In the genomic region with DNA sequence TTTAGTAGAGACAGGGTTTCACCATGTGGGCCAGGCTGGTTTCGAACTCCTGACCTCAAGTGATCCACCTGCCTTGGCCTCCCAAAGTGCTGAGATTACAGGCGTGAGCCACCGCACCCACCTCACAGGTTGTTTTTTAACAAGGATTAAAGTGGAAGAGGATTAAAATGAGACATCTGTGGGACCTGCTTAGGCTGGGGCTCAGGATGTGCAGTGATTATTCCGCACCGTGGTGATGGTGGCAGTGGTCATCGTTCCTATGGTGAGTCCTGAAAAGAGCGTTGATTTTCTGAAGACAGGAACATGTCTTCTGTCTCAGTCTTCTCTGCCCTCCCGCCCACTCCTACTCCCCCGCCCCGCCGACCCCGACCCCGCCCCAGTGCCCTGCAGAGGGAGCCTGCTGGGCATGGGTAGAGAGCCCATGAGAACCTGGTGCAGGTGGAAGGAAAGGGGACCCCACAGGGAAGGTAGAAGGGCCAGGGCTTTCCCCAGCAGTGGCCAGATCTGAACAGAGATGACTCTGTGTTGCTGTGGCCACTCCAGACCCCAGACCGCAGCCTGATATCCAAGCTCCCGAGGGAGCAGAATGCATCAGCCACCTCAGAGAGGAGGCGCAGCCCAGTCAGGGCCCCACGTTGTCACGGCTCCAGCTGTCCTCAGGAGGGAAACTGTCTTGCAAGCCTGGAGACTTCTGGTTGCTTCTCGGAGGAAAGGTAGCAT, we compare ENCODE assay signal across 16 cellular contexts. TPM values are rescaled to one million over a fixed set of nuclear protein-coding genes. Genes with fewer than 3 reads are reported as not detected.
A peak's percentile ranks its signal among the peaks of the same experiment; 100 is the strongest.
DNase-seq lines count a peak whose midpoint lies in the region; ATAC-seq and TF ChIP-seq lines count a peak whose summit lies in the region.
"Had no signal": no experiment of that assay in that cellular context is flagged by ENCODE, and none has a peak within 500 bp of the region (broad histone marks: within the 10 kb centered on the region; RNA-seq: fewer than 3 reads in every experiment).

No MANE protein-coding gene starts in this region.

- no peaks in the 10 kb centered on the region for H3K9me3 ChIP-seq in SJSA1 (replicated peaks)
- no peaks in the 10 kb centered on the region for H3K9me3 ChIP-seq in stomach
- H3K9me3 ChIP-seq: body of pancreas, upper lobe of left lung had no signal

- intact Hi-C loops in stomach (cut with DNase I; ENCODE audit: low total_unique reads), result no loop called here

- TF ChIP-seq EP300 in stomach (IDR thresholded peaks at IDR 0.05), result no peak

- H3K4me3 Mint-ChIP-seq in endothelial cell (ENCODE audit: unreplicated experiment), result no peak overlapping the region

- H3K27ac ChIP-seq in SJSA1, result peak overlapping the region; percentile 63
- peak overlapping the region in 3 of 5 donors; percentile 73 to 81 (median 77) for H3K27ac ChIP-seq in stomach
- H3K27ac ChIP-seq: body of pancreas, foreskin keratinocyte had no signal

- H3K4me1 ChIP-seq in SJSA1 (replicated peaks) (peaks cover 72% of the 10 kb centered on the region), stomach (peaks cover 31 to 66% (median 48%) of the 10 kb centered on the region in 4 donors)
- H3K4me1 ChIP-seq: foreskin keratinocyte had no signal

- no peak for DNase-seq in activated naive CD4-positive, alpha-beta T cell treated with anti-CD3 and anti-CD28 coated beads, Interleukin-2, amount 50 U/mL, for 72 hours (ENCODE audit: low spot score in 2 of 2)
- DNase-seq in activated naive CD4-positive, alpha-beta T cell (lab: John Stamatoyannopoulos, UW), result no peak
- no peak for DNase-seq in SJSA1 (ENCODE audit: low read depth in 1 of 2, low spot score in 2 of 2)
- no peak for DNase-seq in endothelial cell (ENCODE audit: low spot score)
- DNase-seq in stomach, result no peak
- no peak for DNase-seq in effector CD8-positive, alpha-beta T cell (lab: John Stamatoyannopoulos, UW)
- DNase-seq in pons (ENCODE audit: low spot score), result no peak
- DNase-seq: body of pancreas; DMS79; effector CD4-positive, alpha-beta T cell; foreskin keratinocyte; midbrain; NCI-H146; NCI-H526 treated with DMSO at 0.1 percent for 48 hours; upper lobe of left lung had no signal

- TF ChIP-seq CTCF in endothelial cell (IDR thresholded peaks at IDR 0.05; ENCODE audit: unreplicated experiment) (no peak), stomach (IDR thresholded peaks at IDR 0.05) (no peak)

- H3K9me3 Mint-ChIP-seq in activated naive CD4-positive, alpha-beta T cell treated with anti-CD3 and anti-CD28 coated beads, Interleukin-2, amount 50 U/mL, for 72 hours, result no peaks in the 10 kb centered on the region
- no peaks in the 10 kb centered on the region for H3K9me3 Mint-ChIP-seq in endothelial cell (ENCODE audit: unreplicated experiment)

- no peak overlapping the region for H3K4me3 ChIP-seq in SJSA1
- no peak overlapping the region for H3K4me3 ChIP-seq in stomach
- H3K4me3 ChIP-seq: body of pancreas, upper lobe of left lung had no signal

- H3K27me3 Mint-ChIP-seq in endothelial cell (ENCODE audit: unreplicated experiment), result peaks cover 8% of the 10 kb centered on the region

- no peak for ATAC-seq in activated naive CD4-positive, alpha-beta T cell treated with anti-CD3 and anti-CD28 coated beads, Interleukin-2, amount 50 U/mL, for 72 hours
- no peak for ATAC-seq in GM18505 (IDR thresholded peaks at IDR 0.05; ENCODE audit: unreplicated experiment)
- ATAC-seq: body of pancreas, foreskin keratinocyte had no signal

- no peak for TF ChIP-seq POLR2A in stomach (IDR thresholded peaks at IDR 0.05)
- no peak for TF ChIP-seq POLR2A in GM18505 (IDR thresholded peaks at IDR 0.05; ENCODE audit: borderline replicate concordance, extremely low read depth, insufficient read depth, insufficient read length)

- no peaks in the 10 kb centered on the region for H3K36me3 ChIP-seq in SJSA1
- H3K36me3 ChIP-seq in stomach, result no peaks in the 10 kb centered on the region
- H3K36me3 ChIP-seq: upper lobe of left lung had no signal

- H3K4me1 Mint-ChIP-seq in endothelial cell (ENCODE audit: unreplicated experiment), result peaks cover 4% of the 10 kb centered on the region

- H3K27ac Mint-ChIP-seq in activated naive CD4-positive, alpha-beta T cell treated with anti-CD3 and anti-CD28 coated beads, Interleukin-2, amount 50 U/mL, for 72 hours, result peak overlapping the region; percentile 60 to 88
- H3K27ac Mint-ChIP-seq in endothelial cell (ENCODE audit: unreplicated experiment), result peak overlapping the region; percentile 57

- 77 to 89% (median 81%) methylated on average over 13 to 19 of the region's 19 CpGs for WGBS in stomach, 5 donors

- H3K27me3 ChIP-seq in SJSA1 (replicated peaks) (no peaks in the 10 kb centered on the region), stomach (no peaks in the 10 kb centered on the region)
- H3K27me3 ChIP-seq: body of pancreas, foreskin keratinocyte, upper lobe of left lung had no signal

- no peaks in the 10 kb centered on the region for H3K36me3 Mint-ChIP-seq in activated naive CD4-positive, alpha-beta T cell treated with anti-CD3 and anti-CD28 coated beads, Interleukin-2, amount 50 U/mL, for 72 hours
- no peaks in the 10 kb centered on the region for H3K36me3 Mint-ChIP-seq in endothelial cell (ENCODE audit: low read depth, unreplicated experiment)

RNA-seq across cellular contexts. Expression of gene FOSL2, which starts 34.5 kb away (rescaled TPM):
- total RNA-seq in activated naive CD4-positive, alpha-beta T cell treated with anti-CD3 and anti-CD28 coated beads, Interleukin-2, amount 50 U/mL, for 72 hours, result 100 to 1,000 TPM in 1 of 2 donors, 10 to 100 TPM in 1; 99.3 to 153 TPM
- total RNA-seq in SJSA1 (2014; rRNA removed; shearing (Covaris generic)), result 28.8 and 44.7 TPM in 2 replicates
- 24.4 TPM for total RNA-seq in endothelial cell (ENCODE audit: unreplicated experiment)
- 100 to 1,000 TPM in 3 of 5 donors, 10 to 100 TPM in 2; 50.1 to 227 (median 113) TPM for total RNA-seq in stomach
- polyA plus RNA-seq in stomach, result 10 to 100 TPM; 24.4 to 40.8 (median 27.6) TPM
